ENCODE assay signal across 8 cellular contexts in genomic region chr12:116015525-116015924, GRCh38.
A peak's percentile ranks its signal among the peaks of the same experiment; 100 is the strongest.
DNase-seq lines count a peak whose midpoint lies in the region; ATAC-seq and TF ChIP-seq lines count a peak whose summit lies in the region.

No MANE protein-coding gene starts in this region.

- peak; percentile 76 for DNase-seq in ACHN
- DNase-seq in NCI-H510A treated with DMSO at 0.1 percent for 48 hours (lab: John Stamatoyannopoulos, UW) = peak; percentile 69
- DNase-seq in cerebellum (ENCODE audit: low spot score) = peak; percentile 55
- peak; percentile 81 to 88 for DNase-seq in lung microvascular endothelial cell (ENCODE audit: low read depth in 2 of 2)
- no peak for DNase-seq in germinal center (ENCODE audit: low spot score)

- ATAC-seq in HG02938 (IDR thresholded peaks at IDR 0.05; ENCODE audit: unreplicated experiment) (no peak), GM18511 (IDR thresholded peaks at IDR 0.05; ENCODE audit: unreplicated experiment) (no peak)

- in situ Hi-C loops in ACHN (cut with HindIII; ENCODE audit: low pct_ligation_motif_present, low pct_unique_long_range_greater_than_20kb, low sequenced_read_pairs) = no loop called here

- peak; percentile 41 for TF ChIP-seq CTCF in GM12873 (IDR thresholded peaks at IDR 0.05; ENCODE audit: insufficient read depth, low read depth, low read length, missing control alignments)
